In genomic region chr11:4076774-4077173, GRCh38 we compare ENCODE assay signal across 20 cellular contexts.
"Had no signal": no experiment of that assay in that cellular context is flagged by ENCODE, and none has a peak within 500 bp of the region (broad histone marks: within the 10 kb centered on the region; RNA-seq: fewer than 3 reads in every experiment).

No MANE protein-coding gene starts in this region.

- H3K27me3 Mint-ChIP-seq: activated B cell treated with CpG ODN at 0.5 μM for 24 hours; activated CD4-positive, alpha-beta memory T cell treated with anti-CD3 and anti-CD28 coated beads, Interleukin-2, amount 10 ng/mL, durations not matched to agents 7 days and 5 days; activated CD8-positive, alpha-beta memory T cell treated with anti-CD3 and anti-CD28 coated beads, Interleukin-2, amount 10 ng/mL, durations not matched to agents 7 days and 5 days; dendritic cell treated with granulocyte-macrophage colony-stimulating factor and Interleukin-4, amounts not matched to agents 40 ng/mL and 50 ng/mL, for 4 days; stimulated activated naive B cell treated with anti-CD40 and anti-IgM and Interleukin-4, amounts not matched to agents 10 μg/mL and 1 μg/mL and 100 μg/mL, for 72 hours had no signal

- ATAC-seq: activated CD8-positive, alpha-beta memory T cell treated with anti-CD3 and anti-CD28 coated beads, Interleukin-2, amount 10 ng/mL, durations not matched to agents 7 days and 5 days; lower lobe of right lung; stimulated activated naive B cell treated with anti-CD40 and anti-IgM and Interleukin-4, amounts not matched to agents 10 μg/mL and 1 μg/mL and 100 μg/mL, for 72 hours; upper lobe of right lung had no signal

- FAIRE-seq: TTC549 had no signal

- H3K4me3 Mint-ChIP-seq: activated B cell treated with CpG ODN at 0.5 μM for 24 hours; activated CD4-positive, alpha-beta memory T cell treated with anti-CD3 and anti-CD28 coated beads, Interleukin-2, amount 10 ng/mL, durations not matched to agents 7 days and 5 days; activated CD8-positive, alpha-beta memory T cell treated with anti-CD3 and anti-CD28 coated beads, Interleukin-2, amount 10 ng/mL, durations not matched to agents 7 days and 5 days; activated naive CD4-positive, alpha-beta T cell treated with anti-CD3 and anti-CD28 coated beads for 36 hours; dendritic cell treated with granulocyte-macrophage colony-stimulating factor and Interleukin-4, amounts not matched to agents 40 ng/mL and 50 ng/mL, for 4 days; stimulated activated naive B cell treated with anti-CD40 and anti-IgM and Interleukin-4, amounts not matched to agents 10 μg/mL and 1 μg/mL and 100 μg/mL, for 72 hours; T-helper 2 cell treated with Interferon-gamma antibody and Interleukin-4, amounts not matched to agents 5 μg/mL and 100 μg/mL, for 36 hours had no signal

- H3K27me3 ChIP-seq: ascending aorta, spleen, upper lobe of right lung had no signal

- H3K9me3 ChIP-seq: ascending aorta, lower lobe of right lung, spleen, upper lobe of right lung had no signal

- H3K4me3 ChIP-seq: ascending aorta, lower lobe of right lung, spleen, upper lobe of right lung had no signal

- H3K9me3 Mint-ChIP-seq: activated B cell treated with CpG ODN at 0.5 μM for 24 hours; activated CD4-positive, alpha-beta memory T cell treated with anti-CD3 and anti-CD28 coated beads, Interleukin-2, amount 10 ng/mL, durations not matched to agents 7 days and 5 days; activated naive CD4-positive, alpha-beta T cell treated with anti-CD3 and anti-CD28 coated beads for 36 hours; activated T-helper 2 cell treated with anti-CD3 and anti-CD28 coated beads, Interferon-gamma antibody, Interleukin-2, Interleukin-4, amounts not matched to agents 10 μg/mL and 5 μg/mL and 100 μg/mL, durations not matched to agents 14 hours and 24 hours and 36 hours; dendritic cell treated with granulocyte-macrophage colony-stimulating factor and Interleukin-4, amounts not matched to agents 40 ng/mL and 50 ng/mL, for 4 days; stimulated activated naive B cell treated with anti-CD40 and anti-IgM and Interleukin-4, amounts not matched to agents 10 μg/mL and 1 μg/mL and 100 μg/mL, for 72 hours; T-helper 2 cell treated with Interferon-gamma antibody and Interleukin-4, amounts not matched to agents 5 μg/mL and 100 μg/mL, for 36 hours had no signal

- H3K27ac Mint-ChIP-seq: activated B cell treated with CpG ODN at 0.5 μM for 24 hours; activated CD4-positive, alpha-beta memory T cell treated with anti-CD3 and anti-CD28 coated beads, Interleukin-2, amount 10 ng/mL, durations not matched to agents 7 days and 5 days; activated CD8-positive, alpha-beta memory T cell treated with anti-CD3 and anti-CD28 coated beads, Interleukin-2, amount 10 ng/mL, durations not matched to agents 7 days and 5 days; activated naive CD4-positive, alpha-beta T cell treated with anti-CD3 and anti-CD28 coated beads for 36 hours; activated T-helper 2 cell treated with anti-CD3 and anti-CD28 coated beads, Interferon-gamma antibody, Interleukin-2, Interleukin-4, amounts not matched to agents 10 μg/mL and 5 μg/mL and 100 μg/mL, durations not matched to agents 14 hours and 24 hours and 36 hours; dendritic cell treated with granulocyte-macrophage colony-stimulating factor and Interleukin-4, amounts not matched to agents 40 ng/mL and 50 ng/mL, for 4 days; stimulated activated naive B cell treated with anti-CD40 and anti-IgM and Interleukin-4, amounts not matched to agents 10 μg/mL and 1 μg/mL and 100 μg/mL, for 72 hours; T-helper 2 cell treated with Interferon-gamma antibody and Interleukin-4, amounts not matched to agents 5 μg/mL and 100 μg/mL, for 36 hours had no signal

- DNase-seq: activated B cell treated with CpG ODN at 0.5 μM for 24 hours; activated CD4-positive, alpha-beta memory T cell treated with anti-CD3 and anti-CD28 coated beads, Interleukin-2, amount 10 ng/mL, durations not matched to agents 7 days and 5 days; activated CD4-positive, alpha-beta T cell treated with anti-CD3 and anti-CD28 coated beads for 4 hours; activated CD8-positive, alpha-beta memory T cell treated with anti-CD3 and anti-CD28 coated beads, Interleukin-2, amount 10 ng/mL, durations not matched to agents 7 days and 5 days; activated naive CD4-positive, alpha-beta T cell treated with anti-CD3 and anti-CD28 coated beads for 36 hours; effector memory CD4-positive, alpha-beta T cell; lower lobe of right lung; midbrain; occipital lobe; retina; spleen; stimulated activated CD4-positive, alpha-beta T cell treated with anti-CD3 and anti-CD28 coated beads, Interleukin-4, amount 100 ng/mL, for 4 hours; stimulated activated naive B cell treated with anti-CD40 and anti-IgM and Interleukin-4, amounts not matched to agents 10 μg/mL and 1 μg/mL and 100 μg/mL, for 72 hours; SW 1271; upper lobe of right lung had no signal

- H3K27ac ChIP-seq: ascending aorta, lower lobe of right lung, spleen, upper lobe of right lung had no signal
